In the genomic region with DNA sequence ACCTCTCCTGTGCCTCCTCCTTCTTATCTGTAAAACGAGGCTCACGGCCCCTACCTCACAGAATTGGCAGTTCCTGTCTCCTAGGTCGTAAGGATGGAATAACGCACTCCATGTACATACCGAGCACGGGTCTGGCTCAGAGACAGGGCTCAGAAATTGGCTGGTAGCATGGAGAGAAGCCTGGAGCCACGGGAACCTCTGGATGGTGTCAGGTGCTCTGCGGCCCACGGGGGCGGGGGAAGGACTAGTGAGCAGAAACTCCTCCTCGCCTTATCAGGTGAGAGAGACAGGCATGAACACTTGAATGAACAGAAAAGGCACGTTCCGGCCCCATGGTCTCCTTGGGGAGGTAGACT, we compare ENCODE assay signal across 9 cellular contexts. TPM values are rescaled to one million over a fixed set of nuclear protein-coding genes. Genes with fewer than 3 reads are reported as not detected.
A peak's percentile ranks its signal among the peaks of the same experiment; 100 is the strongest.
DNase-seq lines count a peak whose midpoint lies in the region; ATAC-seq and TF ChIP-seq lines count a peak whose summit lies in the region.
"Had no signal": no experiment of that assay in that cellular context is flagged by ENCODE, and none has a peak within 500 bp of the region (broad histone marks: within the 10 kb centered on the region; RNA-seq: fewer than 3 reads in every experiment).

No MANE protein-coding gene starts in this region.

- H3K9me2 ChIP-seq in SU-DHL-6 (replicated peaks; ENCODE audit: insufficient read depth, low read length): no peaks in the 10 kb centered on the region

- H3K27ac ChIP-seq in SU-DHL-6 (ENCODE audit: low read depth, low read length): no peak overlapping the region
- H3K27ac ChIP-seq: SJSA1 had no signal

- H3F3A ChIP-seq in SU-DHL-6 (ENCODE audit: insufficient read depth): no peaks in the 10 kb centered on the region

- H3K36me3 ChIP-seq in SU-DHL-6 (ENCODE audit: low read length): no peaks in the 10 kb centered on the region
- H3K36me3 ChIP-seq: SJSA1 had no signal

- no peak overlapping the region for H3K27ac Mint-ChIP-seq in osteocyte (ENCODE audit: unreplicated experiment)

- H3K4me3 Mint-ChIP-seq in osteocyte (ENCODE audit: unreplicated experiment): peak overlapping the region; percentile 68

- TF ChIP-seq CTCF in HFF-Myc (IDR thresholded peaks at IDR 0.05; ENCODE audit: low read depth, low read length, missing control alignments): no peak
- TF ChIP-seq CTCF in SU-DHL-6 (IDR thresholded peaks at IDR 0.05; ENCODE audit: insufficient read depth, low read length, poor library complexity, severe bottlenecking): no peak
- no peak for TF ChIP-seq CTCF in fibroblast of mammary gland (conservative IDR thresholded peaks at IDR 0.05; ENCODE audit: control insufficient read depth, insufficient read depth, low read depth, low read length)
- no peak for TF ChIP-seq CTCF in osteocyte (IDR thresholded peaks at IDR 0.05)

- no peaks in the 10 kb centered on the region for H4K20me1 ChIP-seq in SU-DHL-6 (ENCODE audit: low read depth, low read length)

- peak overlapping the region; percentile 46 for H3K4me2 ChIP-seq in SU-DHL-6 (ENCODE audit: low read depth, low read length, poor library complexity, severe bottlenecking)

- H2AFZ ChIP-seq in SU-DHL-6 (ENCODE audit: low read depth, low read length, severe bottlenecking): peak overlapping the region; percentile 81

- no peaks in the 10 kb centered on the region for H3K9me3 ChIP-seq in SU-DHL-6 (ENCODE audit: insufficient read depth, low read length)
- H3K9me3 ChIP-seq: SJSA1 had no signal

- H3K27me3 Mint-ChIP-seq in osteocyte (ENCODE audit: unreplicated experiment): peaks cover 22% of the 10 kb centered on the region

- H3K27me3 ChIP-seq in SU-DHL-6 (ENCODE audit: low read length): no peaks in the 10 kb centered on the region

- no peaks in the 10 kb centered on the region for H3K79me2 ChIP-seq in SU-DHL-6 (ENCODE audit: insufficient read depth, low read length)

- H3K4me3 ChIP-seq in HFF-Myc (replicated peaks; ENCODE audit: low read depth, low read length) (peak overlapping the region; percentile 36), SU-DHL-6 (ENCODE audit: insufficient read depth, low read length, poor library complexity, severe bottlenecking) (no peak overlapping the region), fibroblast of mammary gland (ENCODE audit: control insufficient read depth, low read depth, low read length) (peak overlapping the region; percentile 40)
- H3K4me3 ChIP-seq: SJSA1 had no signal

- H3K4me1 Mint-ChIP-seq in osteocyte (ENCODE audit: unreplicated experiment): peaks cover 17% of the 10 kb centered on the region

- no peaks in the 10 kb centered on the region for H3K9me3 Mint-ChIP-seq in osteocyte (ENCODE audit: unreplicated experiment)

- in situ Hi-C loops in G401 (cut with HindIII; ENCODE audit: low sequenced_read_pairs): no loop called here

- no peak for ATAC-seq in GM19467 (IDR thresholded peaks at IDR 0.05; ENCODE audit: unreplicated experiment)
- no peak for ATAC-seq in GM21737 (IDR thresholded peaks at IDR 0.05; ENCODE audit: unreplicated experiment)

- DNase-seq in G401 (ENCODE audit: low spot score) (peak; percentile 65), HFF-Myc (ENCODE audit: extremely low read depth, low read depth) (no peak), fibroblast of mammary gland (ENCODE audit: low read depth) (no peak), osteocyte (ENCODE audit: extremely low spot score, unreplicated experiment) (no peak), T-helper 9 cell (no peak)

- peaks cover 2% of the 10 kb centered on the region for H3K36me3 Mint-ChIP-seq in osteocyte (ENCODE audit: unreplicated experiment)

- peak overlapping the region; percentile 35; the same call in 1 of the 2 replicates for H3K9ac ChIP-seq in SU-DHL-6 (ENCODE audit: low read length)

RNA-seq across cellular contexts. Expression of gene C5orf47, which starts 15.4 kb away (rescaled TPM):
- total RNA-seq in G401 (2014; rRNA removed; shearing (Covaris generic)): not detected in 2 replicates
- not detected in 2 replicates for total RNA-seq in osteocyte
- total RNA-seq: SJSA1 had no signal
